In genomic region chr10:86756511-86757109, GRCh38 we compare ENCODE assay signal across 8 cellular contexts.
DNase-seq lines count a peak whose midpoint lies in the region; ATAC-seq and TF ChIP-seq lines count a peak whose summit lies in the region.

TSS of gene BMPR1A (plus strand) at chr10:86756619. CDS start at chr10:86876019, 119,400 bp downstream.

- TF ChIP-seq CTCF in KMS-11 (conservative IDR thresholded peaks at IDR 0.05; ENCODE audit: low read depth, low read length) (no peak), brain microvascular endothelial cell (IDR thresholded peaks at IDR 0.05; ENCODE audit: low read depth, low read length, missing control alignments) (no peak)

- H3K9me3 ChIP-seq in stomach smooth muscle (ENCODE audit: control insufficient read depth in 2 of 2, low read length in 2 of 2): no peaks in the 10 kb centered on the region

- in situ Hi-C loops in brain microvascular endothelial cell (cut with HindIII; ENCODE audit: low pct_ligation_motif_present, low sequenced_read_pairs): no loop called here

- no peaks in the 10 kb centered on the region; the same call in 1 of the 2 replicates for H3K79me2 ChIP-seq in KMS-11 (ENCODE audit: insufficient read depth, low read depth)

- peak within 1 kb of the TSS; percentile 79 for H3K4me2 ChIP-seq in KMS-11

- peak within 1 kb of the TSS; percentile 86 for H2AFZ ChIP-seq in KMS-11 (ENCODE audit: low read depth)

- H3K4me3 ChIP-seq in KMS-11 (IDR thresholded peaks at IDR 0.05; ENCODE audit: insufficient read depth, low read depth, low read length): no peak within 1 kb of the TSS
- peak within 1 kb of the TSS; percentile 80 for H3K4me3 ChIP-seq in brain microvascular endothelial cell (ENCODE audit: low read depth, low read length)
- peak within 1 kb of the TSS; percentile 78 to 85 for H3K4me3 ChIP-seq in stomach smooth muscle (ENCODE audit: low read length in 2 of 2)

- H3K27ac ChIP-seq in KMS-11 (no peak within 1 kb of the TSS), brain microvascular endothelial cell (peak within 1 kb of the TSS; percentile 92), layer of hippocampus (ENCODE audit: low read depth, low read length) (peak within 1 kb of the TSS; percentile 90), stomach smooth muscle (ENCODE audit: low read length) (peak within 1 kb of the TSS; percentile 98)

- peak; percentile 33 for ATAC-seq in GM21737 (IDR thresholded peaks at IDR 0.05; ENCODE audit: unreplicated experiment)

- H3K36me3 ChIP-seq in KMS-11 (ENCODE audit: insufficient read depth): no peaks in the 10 kb centered on the region
- H3K36me3 ChIP-seq in brain microvascular endothelial cell (replicated peaks): no peaks in the 10 kb centered on the region
- no peaks in the 10 kb centered on the region for H3K36me3 ChIP-seq in stomach smooth muscle (ENCODE audit: control insufficient read depth in 2 of 2, insufficient read depth in 2 of 2, low read length in 2 of 2)

- H3K9ac ChIP-seq in KMS-11 (peak within 1 kb of the TSS; percentile 75), stomach smooth muscle (ENCODE audit: low read length in 2 of 2) (peak within 1 kb of the TSS; percentile 97 to 99)

- peaks cover 19% of the 10 kb centered on the region for H3K4me1 ChIP-seq in KMS-11 (ENCODE audit: low read depth, poor library complexity, severe bottlenecking)
- H3K4me1 ChIP-seq in stomach smooth muscle (ENCODE audit: control insufficient read depth, insufficient read depth, low read length): peaks cover 23% of the 10 kb centered on the region

- DNase-seq in DMS 273 (lab: John Stamatoyannopoulos, UW; ENCODE audit: unreplicated experiment) (peak; percentile 63), DMS 273 treated with DMSO at 0.1 percent for 48 hours (lab: John Stamatoyannopoulos, UW) (no peak), brain microvascular endothelial cell (peak; percentile 65), NCI-H1436 treated with DMSO at 0.1 percent for 48 hours (lab: John Stamatoyannopoulos, UW) (no peak)

- H3K27me3 ChIP-seq in KMS-11 (ENCODE audit: insufficient read depth, low read depth): no peaks in the 10 kb centered on the region
- H3K27me3 ChIP-seq in brain microvascular endothelial cell (replicated peaks): no peaks in the 10 kb centered on the region
- H3K27me3 ChIP-seq in layer of hippocampus (ENCODE audit: control insufficient read depth, insufficient read depth, low read length): no peaks in the 10 kb centered on the region
- H3K27me3 ChIP-seq in stomach smooth muscle (ENCODE audit: control insufficient read depth in 1 of 2, insufficient read depth in 2 of 2, low read length in 2 of 2): no peaks in the 10 kb centered on the region

- no peaks in the 10 kb centered on the region for H4K20me1 ChIP-seq in KMS-11 (ENCODE audit: insufficient read depth)

Comparison
In these comparisons a context has a peak if more than half of its experiments do, and no peak if none do; other contexts are left out.
1. DNase-seq: peak in DMS 273 (single experiment) and brain microvascular endothelial cell (single experiment); none in DMS 273 treated with DMSO at 0.1 percent for 48 hours (single experiment) and NCI-H1436 treated with DMSO at 0.1 percent for 48 hours (single experiment).